ENCODE assay signal across 1 cellular context in the genomic region with DNA sequence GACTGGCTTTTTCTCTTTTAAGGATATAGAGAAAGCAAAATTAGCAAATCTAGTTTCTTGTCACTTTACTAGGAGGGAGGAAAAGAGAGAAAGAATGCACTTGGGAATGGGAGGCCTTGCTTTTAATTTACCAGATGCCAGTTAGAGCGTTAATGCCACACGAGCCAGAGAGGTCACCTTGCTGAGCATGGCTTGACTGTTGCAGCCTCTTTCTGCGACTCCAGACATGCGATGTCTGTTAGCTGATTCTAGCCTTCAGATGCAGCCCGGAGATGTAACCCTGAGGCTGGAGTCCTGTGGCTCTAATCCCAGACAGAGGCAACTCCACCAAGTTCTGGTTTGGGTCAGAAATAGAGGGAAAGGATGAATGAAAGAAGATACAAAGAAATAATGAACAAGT.
TF ChIP-seq lines count a peak whose summit lies in the region.

No MANE protein-coding gene starts in this region.

TF ChIP-seq in IMR-90, 13 proteins besides CTCF, POLR2A, EP300 and RAD21:
- no peak for TF ChIP-seq MXI1 (IDR thresholded peaks at IDR 0.05; ENCODE audit: borderline replicate concordance, low read depth, low read length)
- TF ChIP-seq BHLHE40 (IDR thresholded peaks at IDR 0.05; ENCODE audit: low read depth, low read length) = no peak
- TF ChIP-seq RCOR1 (IDR thresholded peaks at IDR 0.05; ENCODE audit: insufficient replicate concordance, low read length) = no peak
- no peak for TF ChIP-seq MAZ (IDR thresholded peaks at IDR 0.05; ENCODE audit: borderline replicate concordance, low read depth, low read length)
- TF ChIP-seq NFE2L2 (IDR thresholded peaks at IDR 0.05; ENCODE audit: low read depth, low read length) = no peak
- no peak for TF ChIP-seq CEBPB (IDR thresholded peaks at IDR 0.05; ENCODE audit: low read depth, low read length)
- no peak for TF ChIP-seq FOS (IDR thresholded peaks at IDR 0.05; ENCODE audit: low read depth, low read length)
- TF ChIP-seq CHD1 (IDR thresholded peaks at IDR 0.05; ENCODE audit: low read depth, low read length) = no peak
- TF ChIP-seq, protein P1, sequence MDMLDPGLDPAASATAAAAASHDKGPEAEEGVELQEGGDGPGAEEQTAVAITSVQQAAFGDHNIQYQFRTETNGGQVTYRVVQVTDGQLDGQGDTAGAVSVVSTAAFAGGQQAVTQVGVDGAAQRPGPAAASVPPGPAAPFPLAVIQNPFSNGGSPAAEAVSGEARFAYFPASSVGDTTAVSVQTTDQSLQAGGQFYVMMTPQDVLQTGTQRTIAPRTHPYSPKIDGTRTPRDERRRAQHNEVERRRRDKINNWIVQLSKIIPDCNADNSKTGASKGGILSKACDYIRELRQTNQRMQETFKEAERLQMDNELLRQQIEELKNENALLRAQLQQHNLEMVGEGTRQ (IDR thresholded peaks at IDR 0.05; ENCODE audit: low read depth, low read length) = no peak
- no peak for TF ChIP-seq SMC3 (IDR thresholded peaks at IDR 0.05; ENCODE audit: low read depth, low read length)
- TF ChIP-seq RFX5 (IDR thresholded peaks at IDR 0.05; ENCODE audit: low read depth, low read length) = no peak
- TF ChIP-seq MAFK (IDR thresholded peaks at IDR 0.05; ENCODE audit: low read depth, low read length) = no peak
- TF ChIP-seq, protein P2, sequence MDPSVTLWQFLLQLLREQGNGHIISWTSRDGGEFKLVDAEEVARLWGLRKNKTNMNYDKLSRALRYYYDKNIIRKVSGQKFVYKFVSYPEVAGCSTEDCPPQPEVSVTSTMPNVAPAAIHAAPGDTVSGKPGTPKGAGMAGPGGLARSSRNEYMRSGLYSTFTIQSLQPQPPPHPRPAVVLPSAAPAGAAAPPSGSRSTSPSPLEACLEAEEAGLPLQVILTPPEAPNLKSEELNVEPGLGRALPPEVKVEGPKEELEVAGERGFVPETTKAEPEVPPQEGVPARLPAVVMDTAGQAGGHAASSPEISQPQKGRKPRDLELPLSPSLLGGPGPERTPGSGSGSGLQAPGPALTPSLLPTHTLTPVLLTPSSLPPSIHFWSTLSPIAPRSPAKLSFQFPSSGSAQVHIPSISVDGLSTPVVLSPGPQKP (IDR thresholded peaks at IDR 0.05; ENCODE audit: borderline replicate concordance, low read depth, low read length) = no peak
